23 cellular contexts compared by ENCODE assay signal in genomic region chr2:169808211-169808610, GRCh38. TPM values are rescaled to one million over a fixed set of nuclear protein-coding genes. Genes with fewer than 3 reads are reported as not detected.
DNase-seq lines count a peak whose midpoint lies in the region; ATAC-seq and TF ChIP-seq lines count a peak whose summit lies in the region.
"Had no signal": no experiment of that assay in that cellular context is flagged by ENCODE, and none has a peak within 500 bp of the region (broad histone marks: within the 10 kb centered on the region; RNA-seq: fewer than 3 reads in every experiment).

No MANE protein-coding gene starts in this region.

- H2AFZ ChIP-seq in osteoblast (ENCODE audit: low read length), result no peak overlapping the region

- POLR2A ChIA-PET in activated CD4-positive, alpha-beta T cell treated with anti-CD3 and anti-CD28 coated beads for 36 hours (lab: Charles Lee), result no interaction called here

- H3K27ac Mint-ChIP-seq in activated CD4-positive, alpha-beta T cell treated with anti-CD3 and anti-CD28 coated beads for 36 hours, result no peak overlapping the region
- H3K27ac Mint-ChIP-seq: activated CD4-positive, alpha-beta T cell treated with anti-CD3 and anti-CD28 coated beads, Interleukin-2, amount 10 ng/mL, durations not matched to agents 7 days and 5 days; B cell had no signal

- peaks cover 21% of the 10 kb centered on the region for H3K79me2 ChIP-seq in osteoblast (ENCODE audit: insufficient read depth, low read length)

- H3K36me3 ChIP-seq in SJSA1 (peaks cover 80% of the 10 kb centered on the region), osteoblast (ENCODE audit: insufficient read depth, low read length) (peaks cover 57% of the 10 kb centered on the region)

- peaks cover 52% of the 10 kb centered on the region for H3K36me3 Mint-ChIP-seq in activated CD4-positive, alpha-beta T cell treated with anti-CD3 and anti-CD28 coated beads for 36 hours (ENCODE audit: low read depth)

- H3K4me2 ChIP-seq in osteoblast (ENCODE audit: insufficient read depth, low read length), result peak overlapping the region; percentile 16

- peak overlapping the region; percentile 41 for H3K27ac ChIP-seq in SJSA1
- H3K27ac ChIP-seq in osteoblast (ENCODE audit: low read depth, low read length), result peak overlapping the region; percentile 30
- H3K27ac ChIP-seq: heart left ventricle, left lung, psoas muscle had no signal

- H3K4me1 ChIP-seq in SJSA1 (replicated peaks) (peaks cover 15% of the 10 kb centered on the region), osteoblast (ENCODE audit: insufficient read depth, low read length) (peaks cover 24% of the 10 kb centered on the region)
- H3K4me1 ChIP-seq: left lung, psoas muscle had no signal

- ATAC-seq in activated CD4-positive, alpha-beta T cell treated with anti-CD3 and anti-CD28 coated beads for 36 hours, result no peak
- ATAC-seq: esophagus mucosa, heart left ventricle, left lung, psoas muscle had no signal

- no peak for TF ChIP-seq CTCF in osteoblast (IDR thresholded peaks at IDR 0.05; ENCODE audit: extremely low read depth, low read depth, low read length)

- no peaks in the 10 kb centered on the region for H3K4me1 Mint-ChIP-seq in activated CD4-positive, alpha-beta T cell treated with anti-CD3 and anti-CD28 coated beads for 36 hours
- H3K4me1 Mint-ChIP-seq: B cell had no signal

- H3K9me3 ChIP-seq in SJSA1 (replicated peaks), result no peaks in the 10 kb centered on the region
- no peaks in the 10 kb centered on the region for H3K9me3 ChIP-seq in osteoblast (ENCODE audit: low read depth, low read length)
- H3K9me3 ChIP-seq: heart left ventricle, left lung, MG63, psoas muscle had no signal

- no peaks in the 10 kb centered on the region for H4K20me1 ChIP-seq in osteoblast (ENCODE audit: insufficient read depth, low read length)

- H3K9me3 Mint-ChIP-seq in activated CD4-positive, alpha-beta T cell treated with anti-CD3 and anti-CD28 coated beads for 36 hours (ENCODE audit: low read depth), result no peaks in the 10 kb centered on the region
- H3K9me3 Mint-ChIP-seq: activated CD4-positive, alpha-beta T cell treated with anti-CD3 and anti-CD28 coated beads, Interleukin-2, amount 10 ng/mL, durations not matched to agents 7 days and 5 days had no signal

- intact Hi-C loops in activated CD4-positive, alpha-beta T cell treated with anti-CD3 and anti-CD28 coated beads for 36 hours (cut with DNase I, micrococcal nuclease), result no loop called here

- H3K4me3 Mint-ChIP-seq in activated CD4-positive, alpha-beta T cell treated with anti-CD3 and anti-CD28 coated beads for 36 hours, result no peak overlapping the region
- H3K4me3 Mint-ChIP-seq: activated CD4-positive, alpha-beta T cell treated with anti-CD3 and anti-CD28 coated beads, Interleukin-2, amount 10 ng/mL, durations not matched to agents 7 days and 5 days; B cell had no signal

- H3K4me3 ChIP-seq in SJSA1 (no peak overlapping the region), osteoblast (ENCODE audit: insufficient read depth, low read length) (no peak overlapping the region)
- H3K4me3 ChIP-seq: heart left ventricle, left lung, MG63, psoas muscle had no signal

- H3K27me3 Mint-ChIP-seq in activated CD4-positive, alpha-beta T cell treated with anti-CD3 and anti-CD28 coated beads for 36 hours, result no peaks in the 10 kb centered on the region
- H3K27me3 Mint-ChIP-seq: activated CD4-positive, alpha-beta T cell treated with anti-CD3 and anti-CD28 coated beads, Interleukin-2, amount 10 ng/mL, durations not matched to agents 7 days and 5 days; B cell had no signal

- H3K27me3 ChIP-seq in SJSA1 (replicated peaks), result no peaks in the 10 kb centered on the region
- no peaks in the 10 kb centered on the region for H3K27me3 ChIP-seq in osteoblast (ENCODE audit: insufficient read depth, low read length)
- H3K27me3 ChIP-seq: heart left ventricle, left lung, MG63 had no signal

- CTCF ChIA-PET in activated CD4-positive, alpha-beta T cell treated with anti-CD3 and anti-CD28 coated beads for 36 hours (lab: Charles Lee), result interaction anchor here (0.6 kb wide), 1 partner anchor 19 kb away, joined by 3 read pairs; the partner anchor contains the start of gene UBR3

- peak; percentile 77 for DNase-seq in EL
- DNase-seq in SJSA1 (ENCODE audit: low read depth in 1 of 2, low spot score in 2 of 2), result peak in 1 of 2 experiments; percentile 39
- peak; percentile 90 for DNase-seq in fibroblast of gingiva (ENCODE audit: low read depth)
- peak; percentile 43 for DNase-seq in osteoblast (ENCODE audit: insufficient read length, low spot score, missing footprints)
- no peak for DNase-seq in D341Med (ENCODE audit: low spot score)
- no peak for DNase-seq in superior temporal gyrus (ENCODE audit: extremely low spot score)
- DNase-seq in activated CD4-positive, alpha-beta T cell treated with anti-CD3 and anti-CD28 coated beads for 48 hours, result no peak
- DNase-seq in activated CD4-positive, alpha-beta T cell treated with anti-CD3 and anti-CD28 coated beads for 36 hours, result no peak
- DNase-seq: activated CD4-positive, alpha-beta T cell treated with anti-CD3 and anti-CD28 coated beads, Interleukin-2, amount 10 ng/mL, durations not matched to agents 7 days and 5 days; activated CD8-positive, alpha-beta memory T cell treated with anti-CD3 and anti-CD28 coated beads, Interleukin-2, amount 50 U/mL, for 4 hours; activated gamma-delta T cell; cerebellar nuclear complex; effector memory CD4-positive, alpha-beta T cell; heart left ventricle; left lung; MG63; NCI-H1436; NCI-H2171; NCI-H526 treated with DMSO at 0.1 percent for 48 hours; psoas muscle; stimulated activated CD4-positive, alpha-beta T cell treated with anti-CD3 and anti-CD28 coated beads, Interleukin-4, amount 100 ng/mL, for 1 hour had no signal

RNA-seq across cellular contexts. Expression of gene SSB, which starts 9.5 kb away (rescaled TPM):
- 145 and 146 TPM in 2 replicates for total RNA-seq in SJSA1 (2014; rRNA removed; shearing (Covaris generic))
- total RNA-seq in osteoblast, result 82.2 and 94.1 TPM in 2 replicates
- 100 to 1,000 TPM; 127 to 138 TPM for total RNA-seq in activated CD4-positive, alpha-beta T cell treated with anti-CD3 and anti-CD28 coated beads for 36 hours

RNA-seq across cellular contexts. Expression of gene METTL5, which starts 16.5 kb away (rescaled TPM):
- total RNA-seq in SJSA1 (2014; rRNA removed; shearing (Covaris generic)), result 81.2 and 120 TPM in 2 replicates
- 39.8 and 44.2 TPM in 2 replicates for total RNA-seq in osteoblast
- total RNA-seq in activated CD4-positive, alpha-beta T cell treated with anti-CD3 and anti-CD28 coated beads for 36 hours, result 100 to 1,000 TPM; 129 to 165 TPM

RNA-seq across cellular contexts. Expression of gene UBR3, which starts 19.0 kb away (rescaled TPM):
- total RNA-seq in SJSA1 (2014; rRNA removed; shearing (Covaris generic)), result 25.0 and 29.7 TPM in 2 replicates
- total RNA-seq in osteoblast, result 42.7 and 50.1 TPM in 2 replicates
- total RNA-seq in activated CD4-positive, alpha-beta T cell treated with anti-CD3 and anti-CD28 coated beads for 36 hours, result 10 to 100 TPM; 17.2 to 26.1 TPM

Comparison
In these comparisons a context has a peak if more than half of its experiments do, and no peak if none do; other contexts are left out.
1. DNase-seq: peak in EL (single experiment), fibroblast of gingiva (single experiment) and osteoblast (single experiment); none in D341Med (single experiment), superior temporal gyrus (single experiment), activated CD4-positive, alpha-beta T cell treated with anti-CD3 and anti-CD28 coated beads for 48 hours (single experiment) and activated CD4-positive, alpha-beta T cell treated with anti-CD3 and anti-CD28 coated beads for 36 hours (single experiment).